Comparison of ENCODE assay signal across 27 cellular contexts in the genomic region with DNA sequence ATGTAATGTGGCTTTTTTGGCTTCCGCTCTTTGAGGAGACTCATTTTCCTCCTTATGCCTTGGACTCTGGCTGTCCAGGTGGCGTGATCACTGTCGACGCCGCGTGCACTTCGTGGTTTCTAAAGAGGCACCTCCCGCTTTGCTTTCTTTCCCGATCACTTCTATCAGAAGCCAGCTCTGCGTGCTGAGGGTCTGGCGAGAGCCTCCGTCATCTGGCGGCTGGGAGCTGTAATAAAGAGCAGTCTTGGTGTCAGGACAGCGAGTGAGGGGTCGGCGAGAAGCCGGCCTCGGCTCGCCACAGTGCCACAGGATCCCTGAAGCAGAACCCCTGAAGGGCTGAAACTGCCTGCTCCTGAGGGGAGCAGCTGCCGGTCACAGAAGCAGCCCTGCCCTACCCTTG. TPM values are rescaled to one million over a fixed set of nuclear protein-coding genes. Genes with fewer than 3 reads are reported as not detected.
DNase-seq lines count a peak whose midpoint lies in the region; TF ChIP-seq lines count a peak whose summit lies in the region.
"Had no signal": no experiment of that assay in that cellular context is flagged by ENCODE, and none has a peak within 500 bp of the region (broad histone marks: within the 10 kb centered on the region; RNA-seq: fewer than 3 reads in every experiment).

No MANE protein-coding gene starts in this region.

- H3K9me3 Mint-ChIP-seq in brain (peaks cover 0 to 14% (median 3%) of the 10 kb centered on the region in 5 experiments), HFFc6 (no peaks in the 10 kb centered on the region)
- H3K9me3 Mint-ChIP-seq: activated naive CD4-positive, alpha-beta T cell treated with anti-CD3 and anti-CD28 coated beads for 36 hours had no signal

- H3K4me1 ChIP-seq in BLaER1 (peaks cover 60% of the 10 kb centered on the region), osteoblast (ENCODE audit: insufficient read depth, low read length) (peaks cover 5% of the 10 kb centered on the region)

- H3K27ac ChIP-seq in BLaER1 (peak overlapping the region; percentile 30; the same call in 1 of the 2 replicates), osteoblast (ENCODE audit: low read depth, low read length) (no peak overlapping the region)
- H3K27ac ChIP-seq: coronary artery, hepatocyte had no signal

- H3K27me3 ChIP-seq in BLaER1 (no peaks in the 10 kb centered on the region; the same call in 1 of the 2 replicates), osteoblast (ENCODE audit: insufficient read depth, low read length) (no peaks in the 10 kb centered on the region)
- H3K27me3 ChIP-seq: hepatocyte had no signal

- H3K27me3 Mint-ChIP-seq in brain: peaks cover 2% of the 10 kb centered on the region
- H3K27me3 Mint-ChIP-seq in HFFc6 (ENCODE audit: insufficient read depth): no peaks in the 10 kb centered on the region; the same call in 1 of the 2 replicates

- H3K9me3 ChIP-seq in BLaER1 (no peaks in the 10 kb centered on the region), osteoblast (ENCODE audit: low read depth, low read length) (no peaks in the 10 kb centered on the region)

- TF ChIP-seq CTCF in brain (conservative IDR thresholded peaks at IDR 0.05) (no peak), osteoblast (IDR thresholded peaks at IDR 0.05; ENCODE audit: extremely low read depth, low read depth, low read length) (no peak), HFFc6 (IDR thresholded peaks at IDR 0.05) (no peak)

- H4K20me1 ChIP-seq in BLaER1 (peaks cover 54% of the 10 kb centered on the region), osteoblast (ENCODE audit: insufficient read depth, low read length) (no peaks in the 10 kb centered on the region)

- H3K79me2 ChIP-seq in osteoblast (ENCODE audit: insufficient read depth, low read length): no peaks in the 10 kb centered on the region
- H3K79me2 ChIP-seq: hepatocyte had no signal

- H3K4me2 ChIP-seq in BLaER1: peak overlapping the region; percentile 74
- H3K4me2 ChIP-seq in osteoblast (ENCODE audit: insufficient read depth, low read length): no peak overlapping the region
- H3K4me2 ChIP-seq: hepatocyte had no signal

- peak; percentile 28 for DNase-seq in DMS79 (lab: John Stamatoyannopoulos, UW)
- DNase-seq in osteoblast (ENCODE audit: insufficient read length, low spot score, missing footprints): peak; percentile 32
- no peak for DNase-seq in amniotic stem cell (lab: John Stamatoyannopoulos, UW)
- no peak for DNase-seq in NCI-H146 (lab: John Stamatoyannopoulos, UW)
- no peak for DNase-seq in HFFc6
- DNase-seq: activated naive CD4-positive, alpha-beta T cell treated with anti-CD3 and anti-CD28 coated beads for 36 hours; activated T-cell treated with anti-CD3 and anti-CD28 coated beads, Interleukin-2, amount 50 U/mL, for 72 hours; effector memory CD4-positive, alpha-beta T cell; erythroblast; NCI-H1105; NCI-H2029 treated with DMSO at 0.1 percent for 48 hours; NCI-H446 treated with DMSO at 0.1 percent for 48 hours; occipital lobe; stimulated activated CD4-positive, alpha-beta T cell treated with anti-CD3 and anti-CD28 coated beads, Interleukin-4, amount 100 ng/mL, for 1 hour; SW 1271; T1000 had no signal

- peak overlapping the region in 3 of 5 experiments; percentile 41 to 93 (median 57) for H3K27ac Mint-ChIP-seq in brain
- no peak overlapping the region for H3K27ac Mint-ChIP-seq in HFFc6
- H3K27ac Mint-ChIP-seq: activated naive CD4-positive, alpha-beta T cell treated with anti-CD3 and anti-CD28 coated beads for 36 hours; activated T-cell treated with anti-CD3 and anti-CD28 coated beads, Interleukin-2, amount 50 U/mL, for 72 hours; CD14-positive monocyte had no signal

- no peak overlapping the region for H3K4me3 Mint-ChIP-seq in brain
- no peak overlapping the region for H3K4me3 Mint-ChIP-seq in HFFc6
- H3K4me3 Mint-ChIP-seq: activated naive CD4-positive, alpha-beta T cell treated with anti-CD3 and anti-CD28 coated beads for 36 hours; activated T-cell treated with anti-CD3 and anti-CD28 coated beads, Interleukin-2, amount 50 U/mL, for 72 hours; CD14-positive monocyte had no signal

- H3K4me3 ChIP-seq in BLaER1 (no peak overlapping the region), osteoblast (ENCODE audit: insufficient read depth, low read length) (no peak overlapping the region)
- H3K4me3 ChIP-seq: coronary artery, hepatocyte, K562 had no signal

- H3K36me3 Mint-ChIP-seq in brain (peaks cover 57% of the 10 kb centered on the region), HFFc6 (ENCODE audit: low read depth) (peaks cover 18% of the 10 kb centered on the region)

- H3K9ac ChIP-seq in BLaER1: no peak overlapping the region

- peaks cover 54% of the 10 kb centered on the region for H3K36me3 ChIP-seq in BLaER1
- peaks cover under 1% of the 10 kb centered on the region for H3K36me3 ChIP-seq in osteoblast (ENCODE audit: insufficient read depth, low read length)

- peaks cover 20% of the 10 kb centered on the region for H3K4me1 Mint-ChIP-seq in brain
- peaks cover 3% of the 10 kb centered on the region for H3K4me1 Mint-ChIP-seq in HFFc6 (ENCODE audit: low read depth)

- no peak overlapping the region for H2AFZ ChIP-seq in osteoblast (ENCODE audit: low read length)
- H2AFZ ChIP-seq: hepatocyte had no signal

RNA-seq across cellular contexts. Expression of a gene that starts 7.4 kb away (rescaled TPM):
- 0.31 TPM for polyA plus RNA-seq in brain (ENCODE audit: insufficient read depth, low read depth, low replicate concordance)
- total RNA-seq in osteoblast: not detected in 2 replicates
- total RNA-seq in HFFc6 (2021; fragmentation: NEBNext Ultra II Directional; extraction: Animal tissue kit (Norgen Biotek cat#: 25700)): not detected
- total RNA-seq: activated naive CD4-positive, alpha-beta T cell treated with anti-CD3 and anti-CD28 coated beads for 36 hours; activated T-cell treated with anti-CD3 and anti-CD28 coated beads, Interleukin-2, amount 50 U/mL, for 72 hours; fibroblast of villous mesenchyme; K562; myocyte; occipital lobe; OCI-LY7; renal cortical epithelial cell; temporal lobe had no signal
- polyA plus RNA-seq: CD14-positive monocyte, K562 had no signal

Comparison
In these comparisons a context has a peak if more than half of its experiments do, and no peak if none do; other contexts are left out.
1. DNase-seq: peak in DMS79 (single experiment) and osteoblast (single experiment); none in amniotic stem cell (single experiment), NCI-H146 (single experiment) and HFFc6 (single experiment).